ENCODE assay signal across 9 cellular contexts in the genomic region with DNA sequence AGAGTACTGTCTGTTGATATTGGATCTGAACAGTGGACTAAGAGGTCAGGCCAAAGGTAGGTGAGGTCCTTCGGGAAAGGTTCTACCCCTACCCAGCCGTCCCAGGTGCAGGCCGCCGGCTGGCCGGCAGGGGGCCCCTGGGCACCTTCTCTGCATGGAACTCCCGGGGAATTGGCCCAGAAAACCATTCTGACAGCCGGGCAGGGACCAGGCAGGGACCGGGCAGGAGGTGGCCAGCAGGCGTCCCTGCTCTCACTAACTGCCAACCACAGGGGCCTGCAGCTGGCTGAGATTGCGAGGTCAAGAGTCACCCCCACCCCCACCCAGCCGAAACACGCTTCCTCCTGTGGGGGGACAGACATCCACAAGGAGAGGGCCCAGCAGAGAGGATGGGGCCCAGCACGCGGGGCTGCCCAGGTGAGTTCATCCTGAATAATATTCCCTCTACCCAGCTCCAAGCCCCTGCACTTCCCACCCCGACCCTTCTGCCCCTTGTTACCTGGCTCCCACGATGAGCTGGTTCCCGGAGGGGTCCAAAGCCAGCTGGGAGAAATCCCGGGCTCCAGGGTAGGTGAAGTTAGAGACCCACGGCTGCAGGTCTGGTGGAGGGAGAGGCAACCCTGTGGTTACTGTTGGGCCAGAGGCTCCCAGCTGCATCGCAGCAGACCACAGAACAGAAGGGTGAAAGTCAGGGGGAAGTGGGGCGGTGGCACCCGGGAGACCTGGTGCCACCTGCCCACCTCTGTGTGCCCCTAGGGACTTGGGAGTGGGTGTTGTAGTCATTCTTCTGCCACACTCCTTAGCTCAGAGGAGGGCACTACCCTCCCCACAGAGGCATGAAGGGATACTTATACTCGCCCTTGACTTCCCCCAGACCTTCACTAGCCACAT.
DNase-seq lines count a peak whose midpoint lies in the region; ATAC-seq and TF ChIP-seq lines count a peak whose summit lies in the region.
"Had no signal": no experiment of that assay in that cellular context is flagged by ENCODE, and none has a peak within 500 bp of the region (broad histone marks: within the 10 kb centered on the region; RNA-seq: fewer than 3 reads in every experiment).

No MANE protein-coding gene starts in this region.

- H3K4me1 Mint-ChIP-seq in stimulated activated memory B cell treated with anti-CD40 and anti-IgM and Interleukin-4, amounts not matched to agents 10 μg/mL and 1 μg/mL and 100 μg/mL, for 72 hours: peaks cover 11% of the 10 kb centered on the region

- in situ Hi-C loops in KBM-7 (cut with MboI; ENCODE audit: low pct_unique_long_range_greater_than_20kb, low sequenced_read_pairs): no loop called here

- 47% methylated on average over 23 of the region's 23 CpGs for WGBS in liver

- H3K27ac Mint-ChIP-seq in stimulated activated memory B cell treated with anti-CD40 and anti-IgM and Interleukin-4, amounts not matched to agents 10 μg/mL and 1 μg/mL and 100 μg/mL, for 72 hours: no peak overlapping the region

- peaks cover 0 to 7% (median 2%) of the 10 kb centered on the region in 4 donors for H3K4me1 ChIP-seq in liver (ENCODE audit: control insufficient read depth in 4 of 4, insufficient read depth in 4 of 4, low read length in 3 of 4)

- no peaks in the 10 kb centered on the region for H3K27me3 Mint-ChIP-seq in stimulated activated memory B cell treated with anti-CD40 and anti-IgM and Interleukin-4, amounts not matched to agents 10 μg/mL and 1 μg/mL and 100 μg/mL, for 72 hours

- no peaks in the 10 kb centered on the region for H3K27me3 ChIP-seq in liver (ENCODE audit: control insufficient read depth in 4 of 4, insufficient read depth in 4 of 4, low read length in 3 of 4)

- H3K9me3 ChIP-seq in liver (ENCODE audit: control insufficient read depth in 4 of 4, low read length in 3 of 4): no peaks in the 10 kb centered on the region

- TF ChIP-seq RAD21 in liver (IDR thresholded peaks at IDR 0.05): peak; percentile 96 to 99

- H3K36me3 Mint-ChIP-seq in stimulated activated memory B cell treated with anti-CD40 and anti-IgM and Interleukin-4, amounts not matched to agents 10 μg/mL and 1 μg/mL and 100 μg/mL, for 72 hours: no peaks in the 10 kb centered on the region

- ATAC-seq in stimulated activated memory B cell treated with anti-CD40 and anti-IgM and Interleukin-4, amounts not matched to agents 10 μg/mL and 1 μg/mL and 100 μg/mL, for 72 hours: peak; percentile 57
- ATAC-seq in GM19395 (IDR thresholded peaks at IDR 0.05; ENCODE audit: unreplicated experiment): no peak

- no peak overlapping the region for H3K9ac ChIP-seq in liver (ENCODE audit: low read depth in 1 of 2, low read length in 2 of 2)

- H3K27ac ChIP-seq in liver (ENCODE audit: low read depth in 1 of 2, low read length in 2 of 2): no peak overlapping the region

- peak; percentile 98 for TF ChIP-seq CTCF in liver (IDR thresholded peaks at IDR 0.05; ENCODE audit: low read depth, low read length, missing input control)

- no peaks in the 10 kb centered on the region for H3K9me3 Mint-ChIP-seq in stimulated activated memory B cell treated with anti-CD40 and anti-IgM and Interleukin-4, amounts not matched to agents 10 μg/mL and 1 μg/mL and 100 μg/mL, for 72 hours
- H3K9me3 Mint-ChIP-seq: central memory CD8-positive, alpha-beta T cell had no signal

- no peak overlapping the region for H3K4me3 Mint-ChIP-seq in stimulated activated memory B cell treated with anti-CD40 and anti-IgM and Interleukin-4, amounts not matched to agents 10 μg/mL and 1 μg/mL and 100 μg/mL, for 72 hours
- H3K4me3 Mint-ChIP-seq: central memory CD8-positive, alpha-beta T cell had no signal

- H3K36me3 ChIP-seq in liver (ENCODE audit: control insufficient read depth in 4 of 4, insufficient read depth in 3 of 4, low read depth in 1 of 4, low read length in 3 of 4): no peaks in the 10 kb centered on the region

- DNase-seq in NCI-H524 (lab: John Stamatoyannopoulos, UW) (peak; percentile 83 to 89), NCI-H524 treated with DMSO at 0.1 percent for 48 hours (lab: John Stamatoyannopoulos, UW) (no peak), KBM-7 (peak; percentile 60), SK-N-DZ (ENCODE audit: low spot score) (peak; percentile 73), cortex of kidney (lab: John Stamatoyannopoulos, UW) (peak; percentile 18)

- no peak overlapping the region for H3K4me3 ChIP-seq in liver (ENCODE audit: low read depth in 1 of 3, low read length in 3 of 3)

TF ChIP-seq in liver, 16 proteins besides CTCF, POLR2A, EP300 and RAD21:
- no peak for TF ChIP-seq FOXA1 (IDR thresholded peaks at IDR 0.05)
- TF ChIP-seq, protein P1, sequence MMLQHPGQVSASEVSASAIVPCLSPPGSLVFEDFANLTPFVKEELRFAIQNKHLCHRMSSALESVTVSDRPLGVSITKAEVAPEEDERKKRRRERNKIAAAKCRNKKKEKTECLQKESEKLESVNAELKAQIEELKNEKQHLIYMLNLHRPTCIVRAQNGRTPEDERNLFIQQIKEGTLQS (IDR thresholded peaks at IDR 0.05): no peak
- TF ChIP-seq JUND (IDR thresholded peaks at IDR 0.05): no peak
- no peak for TF ChIP-seq EGR1 (IDR thresholded peaks at IDR 0.05; ENCODE audit: low read depth in 2 of 2)
- TF ChIP-seq HNF4A (conservative IDR thresholded peaks at IDR 0.05): peak; percentile 60 to 87
- TF ChIP-seq, protein P2, sequence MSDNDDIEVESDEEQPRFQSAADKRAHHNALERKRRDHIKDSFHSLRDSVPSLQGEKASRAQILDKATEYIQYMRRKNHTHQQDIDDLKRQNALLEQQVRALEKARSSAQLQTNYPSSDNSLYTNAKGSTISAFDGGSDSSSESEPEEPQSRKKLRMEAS (IDR thresholded peaks at IDR 0.05): no peak
- TF ChIP-seq SP1 (IDR thresholded peaks at IDR 0.05): peak; percentile 64
- TF ChIP-seq YY1 (IDR thresholded peaks at IDR 0.05): no peak
- no peak for TF ChIP-seq GABPA (IDR thresholded peaks at IDR 0.05 in 1 of 2, conservative IDR thresholded peaks at IDR 0.05 in 1 of 2)
- peak; percentile 21 for TF ChIP-seq FOXA2 (IDR thresholded peaks at IDR 0.05)
- peak; percentile 78 for TF ChIP-seq NR2F2 (IDR thresholded peaks at IDR 0.05)
- TF ChIP-seq ZBTB33 (IDR thresholded peaks at IDR 0.05): no peak
- no peak for TF ChIP-seq REST (IDR thresholded peaks at IDR 0.05)
- peak; percentile 35 to 80 for TF ChIP-seq RXRA (IDR thresholded peaks at IDR 0.05)
- TF ChIP-seq TAF1 (conservative IDR thresholded peaks at IDR 0.05): no peak
- peak; percentile 64 for TF ChIP-seq HNF4G (IDR thresholded peaks at IDR 0.05)
